Comparison of ENCODE assay signal across 8 cellular contexts in genomic region chr13:112619730-112620639, GRCh38. TPM values are rescaled to one million over a fixed set of nuclear protein-coding genes. Genes with fewer than 3 reads are reported as not detected.
DNase-seq lines count a peak whose midpoint lies in the region; ATAC-seq and TF ChIP-seq lines count a peak whose summit lies in the region.

No MANE protein-coding gene starts in this region.

- H3K4me1 Mint-ChIP-seq in activated T-helper 17 cell treated with anti-CD3 and anti-CD28 coated beads, Interleukin-2, amount 50 U/mL, for 72 hours, result no peaks in the 10 kb centered on the region
- no peaks in the 10 kb centered on the region for H3K4me1 Mint-ChIP-seq in activated CD8-positive, alpha-beta T cell treated with anti-CD3 and anti-CD28 coated beads for 36 hours (ENCODE audit: low read depth)

- H3K27me3 Mint-ChIP-seq in activated T-helper 17 cell treated with anti-CD3 and anti-CD28 coated beads, Interleukin-2, amount 50 U/mL, for 72 hours, result peaks cover 11% of the 10 kb centered on the region
- H3K27me3 Mint-ChIP-seq in activated CD8-positive, alpha-beta T cell treated with anti-CD3 and anti-CD28 coated beads for 36 hours, result peaks cover 7% of the 10 kb centered on the region

- POLR2A ChIA-PET in activated CD8-positive, alpha-beta T cell treated with anti-CD3 and anti-CD28 coated beads for 36 hours (lab: Charles Lee), result no interaction called here

- peak; percentile 100 for DNase-seq in DMS79 (lab: John Stamatoyannopoulos, UW)
- DNase-seq in NAMALWA (ENCODE audit: low spot score), result peak; percentile 53
- DNase-seq in kidney glomerular epithelial cell (lab: John Stamatoyannopoulos, UW), result peak; percentile 4
- DNase-seq in COLO829 (ENCODE audit: low spot score), result no peak
- DNase-seq in activated T-cell treated with anti-CD3 and anti-CD28 coated beads, Interleukin-2, amount 50 U/mL, for 48 hours, result no peak
- no peak for DNase-seq in activated CD8-positive, alpha-beta T cell treated with anti-CD3 and anti-CD28 coated beads for 36 hours
- DNase-seq in GM19240 (ENCODE audit: insufficient read length, low spot score), result no peak

- no peak overlapping the region for H3K27ac Mint-ChIP-seq in activated T-helper 17 cell treated with anti-CD3 and anti-CD28 coated beads, Interleukin-2, amount 50 U/mL, for 72 hours
- H3K27ac Mint-ChIP-seq in activated CD8-positive, alpha-beta T cell treated with anti-CD3 and anti-CD28 coated beads for 36 hours, result no peak overlapping the region

- intact Hi-C loops in activated CD8-positive, alpha-beta T cell treated with anti-CD3 and anti-CD28 coated beads for 36 hours (cut with micrococcal nuclease), result no loop called here

- CTCF ChIA-PET in activated CD8-positive, alpha-beta T cell treated with anti-CD3 and anti-CD28 coated beads for 36 hours (lab: Charles Lee), result no interaction called here

- peak; percentile 76 for ATAC-seq in activated T-helper 17 cell treated with anti-CD3 and anti-CD28 coated beads, Interleukin-2, amount 50 U/mL, for 72 hours (replicated peaks)
- no peak for ATAC-seq in activated CD8-positive, alpha-beta T cell treated with anti-CD3 and anti-CD28 coated beads for 36 hours

- no peaks in the 10 kb centered on the region for H3K36me3 Mint-ChIP-seq in activated T-helper 17 cell treated with anti-CD3 and anti-CD28 coated beads, Interleukin-2, amount 50 U/mL, for 72 hours (ENCODE audit: low read depth)
- H3K36me3 Mint-ChIP-seq in activated CD8-positive, alpha-beta T cell treated with anti-CD3 and anti-CD28 coated beads for 36 hours (ENCODE audit: low read depth), result no peaks in the 10 kb centered on the region

- H3K9me3 Mint-ChIP-seq in activated T-helper 17 cell treated with anti-CD3 and anti-CD28 coated beads, Interleukin-2, amount 50 U/mL, for 72 hours, result no peaks in the 10 kb centered on the region
- H3K9me3 Mint-ChIP-seq in activated CD8-positive, alpha-beta T cell treated with anti-CD3 and anti-CD28 coated beads for 36 hours, result no peaks in the 10 kb centered on the region

- H3K4me3 Mint-ChIP-seq in activated T-helper 17 cell treated with anti-CD3 and anti-CD28 coated beads, Interleukin-2, amount 50 U/mL, for 72 hours, result no peak overlapping the region
- H3K4me3 Mint-ChIP-seq in activated CD8-positive, alpha-beta T cell treated with anti-CD3 and anti-CD28 coated beads for 36 hours, result no peak overlapping the region

- no peak for TF ChIP-seq CTCF in activated CD8-positive, alpha-beta T cell treated with anti-CD3 and anti-CD28 coated beads for 36 hours (IDR thresholded peaks at IDR 0.05)

RNA-seq across cellular contexts. Expression of gene TUBGCP3, which starts 32.0 kb away (rescaled TPM):
- total RNA-seq in activated T-helper 17 cell treated with anti-CD3 and anti-CD28 coated beads, Interleukin-2, amount 50 U/mL, for 72 hours, result 10 to 100 TPM; 31.3 to 46.4 TPM
- 10 to 100 TPM; 51.6 to 57.1 TPM for total RNA-seq in activated CD8-positive, alpha-beta T cell treated with anti-CD3 and anti-CD28 coated beads for 36 hours

Comparison
In these comparisons a context has a peak if more than half of its experiments do, and no peak if none do; other contexts are left out.
1. DNase-seq: peak in DMS79 (single experiment), NAMALWA (single experiment) and kidney glomerular epithelial cell (single experiment); none in COLO829 (single experiment), activated T-cell treated with anti-CD3 and anti-CD28 coated beads, Interleukin-2, amount 50 U/mL, for 48 hours (0 of 2), activated CD8-positive, alpha-beta T cell treated with anti-CD3 and anti-CD28 coated beads for 36 hours (single experiment) and GM19240 (single experiment).